Comparison of ENCODE assay signal across 26 cellular contexts in the genomic region with DNA sequence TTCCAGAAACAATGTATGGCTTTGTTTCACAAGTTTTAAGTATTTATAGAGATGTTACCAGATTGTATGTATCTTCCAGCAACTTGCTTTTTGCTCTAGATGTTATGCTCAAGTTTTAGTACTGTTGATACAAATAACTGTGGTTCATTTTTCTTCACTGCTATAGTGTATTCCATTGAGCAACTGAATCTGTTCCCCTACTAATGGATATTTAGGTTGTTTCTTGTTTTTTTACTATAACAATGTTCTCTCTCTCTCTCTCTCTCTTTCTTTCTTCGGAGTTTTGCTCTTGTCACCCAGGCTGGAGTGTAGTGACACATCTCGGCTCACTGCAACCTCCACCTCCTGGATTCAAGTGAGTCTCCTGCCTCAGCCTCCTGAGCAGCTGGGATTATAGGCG. TPM values are rescaled to one million over a fixed set of nuclear protein-coding genes. Genes with fewer than 3 reads are reported as not detected.
"Had no signal": no experiment of that assay in that cellular context is flagged by ENCODE, and none has a peak within 500 bp of the region (broad histone marks: within the 10 kb centered on the region; RNA-seq: fewer than 3 reads in every experiment).

No MANE protein-coding gene starts in this region.

- H3K9me3 Mint-ChIP-seq: immature natural killer cell; naive B cell; natural killer cell; nephron progenitor cell; stimulated activated naive B cell treated with anti-CD40 and anti-IgM and Interleukin-4, amounts not matched to agents 10 μg/mL and 1 μg/mL and 100 μg/mL, for 72 hours; type B pancreatic cell had no signal

- H3K4me3 Mint-ChIP-seq: immature natural killer cell; naive B cell; natural killer cell; nephron progenitor cell; stimulated activated naive B cell treated with anti-CD40 and anti-IgM and Interleukin-4, amounts not matched to agents 10 μg/mL and 1 μg/mL and 100 μg/mL, for 72 hours; type B pancreatic cell had no signal

- H3K36me3 Mint-ChIP-seq: immature natural killer cell; naive B cell; natural killer cell; stimulated activated naive B cell treated with anti-CD40 and anti-IgM and Interleukin-4, amounts not matched to agents 10 μg/mL and 1 μg/mL and 100 μg/mL, for 72 hours; type B pancreatic cell had no signal

- H3K9me3 ChIP-seq: left lung, lower lobe of right lung, ovary, prostate gland, sigmoid colon, spleen, suprapubic skin, thoracic aorta, tibial nerve, vagina had no signal

- H3K27ac ChIP-seq: ovary, sigmoid colon, spleen, suprapubic skin, thoracic aorta, tibial nerve, vagina had no signal

- H3K27ac Mint-ChIP-seq: immature natural killer cell; natural killer cell; nephron progenitor cell; stimulated activated naive B cell treated with anti-CD40 and anti-IgM and Interleukin-4, amounts not matched to agents 10 μg/mL and 1 μg/mL and 100 μg/mL, for 72 hours; type B pancreatic cell had no signal

- DNase-seq: head of caudate nucleus; hypothalamus; immature natural killer cell; kidney; mammary epithelial cell; naive B cell; natural killer cell; nephron progenitor cell; ovary; retina; right cardiac atrium; sigmoid colon; spleen; stimulated activated CD4-positive, alpha-beta T cell treated with anti-CD3 and anti-CD28 coated beads, Interleukin-1b, Interleukin-23, amount 100 ng/mL, for 48 hours; stimulated activated CD4-positive, alpha-beta T cell treated with anti-CD3 and anti-CD28 coated beads, Interleukin-2, amount 100 ng/mL, for 48 hours; stimulated activated naive B cell treated with anti-CD40 and anti-IgM and Interleukin-4, amounts not matched to agents 10 μg/mL and 1 μg/mL and 100 μg/mL, for 72 hours; stimulated activated naive CD8-positive, alpha-beta T cell treated with anti-CD3 and anti-CD28 coated beads, Interleukin-15, Interleukin-2, amounts not matched to agents 100 U/mL and 50 U/mL, for 24 hours had no signal

- H3K36me3 ChIP-seq: left lung, lower lobe of right lung, ovary, prostate gland, sigmoid colon, spleen, suprapubic skin, thoracic aorta, tibial nerve, vagina had no signal

- ATAC-seq: natural killer cell; right cardiac atrium; stimulated activated naive B cell treated with anti-CD40 and anti-IgM and Interleukin-4, amounts not matched to agents 10 μg/mL and 1 μg/mL and 100 μg/mL, for 72 hours; stimulated activated naive CD8-positive, alpha-beta T cell treated with anti-CD3 and anti-CD28 coated beads, Interleukin-15, Interleukin-2, amounts not matched to agents 100 U/mL and 50 U/mL, for 24 hours had no signal

- H3K4me3 ChIP-seq: left lung, lower lobe of right lung, ovary, prostate gland, sigmoid colon, spleen, suprapubic skin, thoracic aorta, tibial nerve, vagina had no signal

- H3K4me1 ChIP-seq: lower lobe of right lung, prostate gland, sigmoid colon, suprapubic skin, tibial nerve had no signal

- H3K4me1 Mint-ChIP-seq: immature natural killer cell, natural killer cell had no signal

- H3K27me3 Mint-ChIP-seq: naive B cell; stimulated activated naive B cell treated with anti-CD40 and anti-IgM and Interleukin-4, amounts not matched to agents 10 μg/mL and 1 μg/mL and 100 μg/mL, for 72 hours; type B pancreatic cell had no signal

- H3K27me3 ChIP-seq: left lung, ovary, sigmoid colon, spleen, suprapubic skin, tibial nerve, vagina had no signal

RNA-seq across cellular contexts. Expression of gene HCAR2, which starts 16.6 kb away (rescaled TPM):
- total RNA-seq: kidney had no signal
- polyA plus RNA-seq: immature natural killer cell had no signal

RNA-seq across cellular contexts. Expression of gene HCAR3, which starts 30.1 kb away (rescaled TPM):
- total RNA-seq: kidney, right cardiac atrium had no signal
- polyA plus RNA-seq: immature natural killer cell had no signal

RNA-seq across cellular contexts. Expression of gene HCAR1, which starts 44.1 kb away (rescaled TPM):
- total RNA-seq: mononuclear cell, thoracic aorta had no signal
- polyA plus RNA-seq: immature natural killer cell had no signal
